In genomic region chr2:55585451-55586079, GRCh38 we compare ENCODE assay signal across 10 cellular contexts. TPM values are rescaled to one million over a fixed set of nuclear protein-coding genes. Genes with fewer than 3 reads are reported as not detected.
A peak's percentile ranks its signal among the peaks of the same experiment; 100 is the strongest.
DNase-seq lines count a peak whose midpoint lies in the region; ATAC-seq and TF ChIP-seq lines count a peak whose summit lies in the region.
"Had no signal": no experiment of that assay in that cellular context is flagged by ENCODE, and none has a peak within 500 bp of the region (broad histone marks: within the 10 kb centered on the region; RNA-seq: fewer than 3 reads in every experiment).

No MANE protein-coding gene starts in this region.

- in situ Hi-C loops in astrocyte of the spinal cord (cut with HindIII; ENCODE audit: low sequenced_read_pairs), result no loop called here

- DNase-seq in EH (ENCODE audit: low read depth) (peak; percentile 60), M059J (ENCODE audit: low read depth) (peak; percentile 71), astrocyte of the spinal cord (ENCODE audit: low read depth, low spot score) (peak; percentile 77), NCI-H2081 treated with DMSO at 0.1 percent for 48 hours (lab: John Stamatoyannopoulos, UW) (no peak), cortex of kidney (lab: John Stamatoyannopoulos, UW) (no peak), GM19238 (ENCODE audit: insufficient read length, low spot score) (no peak), HUDEP-2 (lab: John Stamatoyannopoulos, UW; ENCODE audit: unreplicated experiment in 76 of 76) (no peak)
- DNase-seq in naive thymus-derived CD8-positive, alpha-beta T cell, result no peak
- DNase-seq: activated CD4-positive, CD25-positive, alpha-beta regulatory T cell treated with anti-CD3 and anti-CD28 coated beads, Interleukin-2, amount 50 U/mL, for 72 hours; caudate nucleus had no signal

- H3K4me3 Mint-ChIP-seq in naive thymus-derived CD8-positive, alpha-beta T cell, result no peak overlapping the region

- no peaks in the 10 kb centered on the region for H3K27me3 Mint-ChIP-seq in naive thymus-derived CD8-positive, alpha-beta T cell

- peaks cover 0 to 82% (median 11%) of the 10 kb centered on the region in 3 donors for H3K36me3 Mint-ChIP-seq in naive thymus-derived CD8-positive, alpha-beta T cell

- POLR2A ChIA-PET in naive thymus-derived CD8-positive, alpha-beta T cell (lab: Charles Lee), result no interaction called here

- H3K9me3 Mint-ChIP-seq in naive thymus-derived CD8-positive, alpha-beta T cell, result no peaks in the 10 kb centered on the region

- ATAC-seq in naive thymus-derived CD8-positive, alpha-beta T cell, result no peak

- H3K4me3 ChIP-seq in astrocyte of the spinal cord (ENCODE audit: low read depth, low read length), result no peak overlapping the region

- peaks cover 5 to 33% (median 17%) of the 10 kb centered on the region in 4 donors for H3K4me1 Mint-ChIP-seq in naive thymus-derived CD8-positive, alpha-beta T cell

- TF ChIP-seq CTCF in astrocyte of the spinal cord (IDR thresholded peaks at IDR 0.05; ENCODE audit: low read depth, low read length), result no peak

- H3K27ac Mint-ChIP-seq in naive thymus-derived CD8-positive, alpha-beta T cell, result peak overlapping the region in 6 of 10 donors; percentile 11 to 88 (median 60)

RNA-seq across cellular contexts. Expression of gene PPP4R3B, which starts 31.9 kb away (rescaled TPM):
- total RNA-seq in M059J (2014; rRNA removed; shearing (Covaris generic)), result 21.2 and 34.0 TPM in 2 replicates
- 100 to 1,000 TPM; 117 to 118 TPM for total RNA-seq in naive thymus-derived CD8-positive, alpha-beta T cell
- 10 to 100 TPM; 59.2 to 75.2 (median 66.3) TPM for polyA plus RNA-seq in naive thymus-derived CD8-positive, alpha-beta T cell

Comparison
In these comparisons a context has a peak if more than half of its experiments do, and no peak if none do; other contexts are left out.
1. DNase-seq: peak in EH (single experiment), M059J (single experiment) and astrocyte of the spinal cord (single experiment); none in naive thymus-derived CD8-positive, alpha-beta T cell (0 of 10), NCI-H2081 treated with DMSO at 0.1 percent for 48 hours (single experiment), cortex of kidney (single experiment), GM19238 (single experiment) and HUDEP-2 (0 of 76).